Comparison of ENCODE assay signal across 8 cellular contexts in the genomic region with DNA sequence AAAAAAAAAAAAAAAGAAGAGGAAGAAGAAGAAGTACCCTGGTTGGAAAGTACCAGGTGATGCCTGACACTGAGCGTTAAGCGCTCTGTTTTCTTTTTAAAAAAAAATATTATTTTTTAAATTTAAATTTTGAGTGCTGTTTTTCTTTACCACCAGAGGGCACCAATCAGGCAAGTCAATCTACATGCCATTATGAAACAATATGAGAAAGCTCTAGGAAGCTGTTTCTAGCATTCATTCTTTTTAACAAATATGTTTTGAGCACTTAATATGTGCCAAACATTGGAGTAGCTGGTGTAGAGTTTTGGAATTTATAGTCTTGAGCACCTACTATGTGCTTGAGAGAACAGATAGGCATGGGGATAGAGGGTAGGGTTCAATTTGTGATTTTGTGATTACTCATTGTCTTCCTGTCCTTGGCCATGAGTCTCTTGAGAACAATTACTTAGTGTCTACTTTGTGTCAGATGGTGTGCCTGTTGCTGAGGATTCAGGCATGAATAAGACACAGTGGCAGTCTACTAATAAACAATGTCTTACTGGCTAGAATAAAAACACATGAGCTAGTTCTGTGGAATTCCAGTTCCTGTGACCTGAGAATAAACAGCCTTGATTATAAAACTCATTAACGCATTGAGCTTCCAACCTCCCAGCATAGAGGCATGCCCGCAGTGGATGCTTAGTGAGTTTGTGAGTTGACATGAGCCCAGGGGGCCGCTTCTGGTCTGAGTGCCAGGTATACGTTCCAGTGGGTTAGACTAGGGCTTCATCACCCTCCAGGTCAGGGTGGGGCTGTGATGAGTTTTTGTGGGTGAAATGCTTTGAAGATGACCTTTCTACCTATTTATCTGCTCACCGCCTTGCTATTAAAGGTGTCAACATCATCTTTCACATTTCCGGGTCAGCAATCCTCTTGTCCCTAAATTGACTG. TPM values are rescaled to one million over a fixed set of nuclear protein-coding genes. Genes with fewer than 3 reads are reported as not detected.
DNase-seq lines count a peak whose midpoint lies in the region.

No MANE protein-coding gene starts in this region.

- no peaks in the 10 kb centered on the region for H3K27me3 ChIP-seq in Karpas-422 (ENCODE audit: low read length)
- H3K27me3 ChIP-seq in esophagus (ENCODE audit: control insufficient read depth in 1 of 2, insufficient read depth in 2 of 2, low read length in 2 of 2): no peaks in the 10 kb centered on the region

- H3K36me3 ChIP-seq in Karpas-422 (ENCODE audit: insufficient read depth, low read length): no peaks in the 10 kb centered on the region
- H3K36me3 ChIP-seq in esophagus (ENCODE audit: control insufficient read depth in 2 of 2, insufficient read depth in 2 of 2, low read length in 1 of 2): no peaks in the 10 kb centered on the region

- WGBS in esophagus, 2 donors: 58 to 61% methylated on average over 8 of the region's 8 CpGs

- peaks cover 18% of the 10 kb centered on the region for H3K79me2 ChIP-seq in Karpas-422 (ENCODE audit: low read length)

- H3K9me3 ChIP-seq in Karpas-422 (ENCODE audit: low read length) (no peaks in the 10 kb centered on the region), esophagus (ENCODE audit: control insufficient read depth in 2 of 2, insufficient read depth in 1 of 2, low read depth in 1 of 2, low read length in 1 of 2) (no peaks in the 10 kb centered on the region)

- no peaks in the 10 kb centered on the region for H3K9me2 ChIP-seq in Karpas-422 (replicated peaks; ENCODE audit: insufficient read depth, low read length)

- H2AFZ ChIP-seq in Karpas-422 (ENCODE audit: low read length): no peak overlapping the region; the same call in 1 of the 2 replicates

- no peaks in the 10 kb centered on the region for H3K36me3 Mint-ChIP-seq in T-helper 1 cell treated with Interleukin-12 subunit alpha and Interleukin-12 subunit beta and Interleukin-4 antibody, amounts not matched to agents 30 μg/mL and 1 μg/mL, for 36 hours (ENCODE audit: low read depth)

- no peaks in the 10 kb centered on the region for H3K9me3 Mint-ChIP-seq in T-helper 1 cell treated with Interleukin-12 subunit alpha and Interleukin-12 subunit beta and Interleukin-4 antibody, amounts not matched to agents 30 μg/mL and 1 μg/mL, for 36 hours

- H3K27me3 Mint-ChIP-seq in T-helper 1 cell treated with Interleukin-12 subunit alpha and Interleukin-12 subunit beta and Interleukin-4 antibody, amounts not matched to agents 30 μg/mL and 1 μg/mL, for 36 hours (ENCODE audit: low read depth): peaks cover 10% of the 10 kb centered on the region

- H3K4me1 ChIP-seq in Karpas-422 (ENCODE audit: low read length) (peaks cover 26% of the 10 kb centered on the region), esophagus (ENCODE audit: control insufficient read depth in 2 of 2, insufficient read depth in 2 of 2, low read length in 1 of 2) (no peaks in the 10 kb centered on the region)

- H3K27ac Mint-ChIP-seq in T-helper 1 cell treated with Interleukin-12 subunit alpha and Interleukin-12 subunit beta and Interleukin-4 antibody, amounts not matched to agents 30 μg/mL and 1 μg/mL, for 36 hours: peak overlapping the region; percentile 68

- H3K4me2 ChIP-seq in Karpas-422 (ENCODE audit: low read depth, low read length, poor library complexity, severe bottlenecking): peak overlapping the region; percentile 9

- 0 out of 2 replicates have a peak overlapping the region, but pooled peaks have one; percentile 22 for H3K9ac ChIP-seq in Karpas-422 (ENCODE audit: low read length)

- H3K4me1 Mint-ChIP-seq in T-helper 1 cell treated with Interleukin-12 subunit alpha and Interleukin-12 subunit beta and Interleukin-4 antibody, amounts not matched to agents 30 μg/mL and 1 μg/mL, for 36 hours (ENCODE audit: low read depth): peaks cover 33% of the 10 kb centered on the region

- peak; percentile 35 for DNase-seq in NCI-H82 (lab: John Stamatoyannopoulos, UW)
- no peak for DNase-seq in NCI-H82 treated with DMSO at 0.1 percent for 48 hours (lab: John Stamatoyannopoulos, UW; ENCODE audit: unreplicated experiment)
- peak; percentile 83 for DNase-seq in Karpas-422
- DNase-seq in non-pigmented ciliary epithelial cell (ENCODE audit: low read depth): peak; percentile 67
- no peak for DNase-seq in activated effector memory CD4-positive, alpha-beta T cell treated with Interleukin-2 at 50 U/mL for 16 hours
- DNase-seq in NCI-H187 treated with DMSO at 0.1 percent for 48 hours (lab: John Stamatoyannopoulos, UW): no peak

- H3K4me3 ChIP-seq in Karpas-422 (ENCODE audit: low read length) (no peak overlapping the region), esophagus (ENCODE audit: low read depth in 1 of 2, low read length in 2 of 2) (no peak overlapping the region)

- no peak overlapping the region for H3K27ac ChIP-seq in Karpas-422 (ENCODE audit: low read length)
- peak overlapping the region; percentile 61 to 92 for H3K27ac ChIP-seq in esophagus (ENCODE audit: low read depth in 2 of 2, low read length in 1 of 2)

- H3K4me3 Mint-ChIP-seq in T-helper 1 cell treated with Interleukin-12 subunit alpha and Interleukin-12 subunit beta and Interleukin-4 antibody, amounts not matched to agents 30 μg/mL and 1 μg/mL, for 36 hours: no peak overlapping the region

- peaks cover 7% of the 10 kb centered on the region; the same call in 1 of the 2 replicates for H4K20me1 ChIP-seq in Karpas-422 (ENCODE audit: insufficient read depth, low read depth, low read length)

RNA-seq across cellular contexts. Expression of gene UBE2R2, which starts 3.0 kb away (rescaled TPM):
- 21.7 and 34.0 TPM in 2 replicates for total RNA-seq in Karpas-422 (2014; rRNA removed; shearing (Covaris generic); ENCODE audit: low replicate concordance)
- 10 to 100 TPM; 16.5 to 16.6 TPM for polyA plus RNA-seq in esophagus

RNA-seq across cellular contexts. Expression of gene PRSS3, which starts 18.6 kb away (rescaled TPM):
- total RNA-seq in Karpas-422 (2014; rRNA removed; shearing (Covaris generic); ENCODE audit: low replicate concordance): 0.40 TPM in 1 of 2 replicates, not detected in the other
- polyA plus RNA-seq in esophagus: 100 to 1,000 TPM; 112 to 165 TPM

Comparison
In these comparisons a context has a peak if more than half of its experiments do, and no peak if none do; other contexts are left out.
1. DNase-seq: peak in NCI-H82 (single experiment), Karpas-422 (single experiment) and non-pigmented ciliary epithelial cell (single experiment); none in NCI-H82 treated with DMSO at 0.1 percent for 48 hours (single experiment), activated effector memory CD4-positive, alpha-beta T cell treated with Interleukin-2 at 50 U/mL for 16 hours (single experiment) and NCI-H187 treated with DMSO at 0.1 percent for 48 hours (single experiment).